11 cellular contexts compared by ENCODE assay signal in genomic region chr5:149641000-149641576, GRCh38. TPM values are rescaled to one million over a fixed set of nuclear protein-coding genes. Genes with fewer than 3 reads are reported as not detected.
DNase-seq lines count a peak whose midpoint lies in the region; ATAC-seq, FAIRE-seq and TF ChIP-seq lines count a peak whose summit lies in the region.
"Had no signal": no experiment of that assay in that cellular context is flagged by ENCODE, and none has a peak within 500 bp of the region (broad histone marks: within the 10 kb centered on the region; RNA-seq: fewer than 3 reads in every experiment).

No MANE protein-coding gene starts in this region.

- TF ChIP-seq CTCF in GM12878 (IDR thresholded peaks at IDR 0.05 in 2 of 3, conservative IDR thresholded peaks at IDR 0.05 in 1 of 3; ENCODE audit: control insufficient read depth in 2 of 3, extremely low read depth in 1 of 3, insufficient read depth in 1 of 3, low read depth in 3 of 3, low read length in 3 of 3) (no peak), hepatocyte (IDR thresholded peaks at IDR 0.05; ENCODE audit: poor library complexity) (no peak), sigmoid colon (IDR thresholded peaks at IDR 0.05) (peak in 3 of 4 experiments; percentile 7 to 26 (median 15))

- BruUV-seq in GM12878 (replicated peaks; lab: Mats Ljungman, UMichigan): no TSS peak

- H3K4me3 ChIP-seq in GM12878: no peak overlapping the region
- no peak overlapping the region for H3K4me3 ChIP-seq in hepatocyte
- H3K4me3 ChIP-seq in sigmoid colon: peak overlapping the region; percentile 7 to 39 (median 30)
- no peak overlapping the region for H3K4me3 ChIP-seq in effector memory CD4-positive, alpha-beta T cell (ENCODE audit: insufficient read depth, low read depth, low read length, poor library complexity, severe bottlenecking)

- H3K27me3 ChIP-seq in GM12878 (replicated peaks in 1 of 2; ENCODE audit: control insufficient read depth in 2 of 2, insufficient read depth in 2 of 2, low read length in 1 of 2) (no peaks in the 10 kb centered on the region), hepatocyte (no peaks in the 10 kb centered on the region), sigmoid colon (no peaks in the 10 kb centered on the region)
- no peaks in the 10 kb centered on the region for H3K27me3 ChIP-seq in effector memory CD4-positive, alpha-beta T cell (replicated peaks; ENCODE audit: control insufficient read depth, insufficient read depth, low read length, poor library complexity, severe bottlenecking)

- POLR2A ChIA-PET in GM12878 (lab: Charles Lee): no interaction called here

- TF ChIP-seq RAD21 in GM12878 (IDR thresholded peaks at IDR 0.05; ENCODE audit: insufficient read depth, low read depth, low read length): no peak

- no peaks in the 10 kb centered on the region for H3K9me2 ChIP-seq in hepatocyte (replicated peaks; ENCODE audit: insufficient read depth)

- H3K9me3 ChIP-seq in GM12878 (replicated peaks; ENCODE audit: control insufficient read depth, insufficient read depth, low read length): no peaks in the 10 kb centered on the region
- no peaks in the 10 kb centered on the region for H3K9me3 ChIP-seq in hepatocyte (ENCODE audit: low read depth)
- H3K9me3 ChIP-seq in sigmoid colon: no peaks in the 10 kb centered on the region
- H3K9me3 ChIP-seq in effector memory CD4-positive, alpha-beta T cell (ENCODE audit: control insufficient read depth, low read length): no peaks in the 10 kb centered on the region

- DNase-seq in HuH-7 (ENCODE audit: low spot score) (peak; percentile 39), GM12878 (ENCODE audit: low read depth, low spot score) (no peak), hepatocyte (ENCODE audit: low spot score) (peak; percentile 43), sigmoid colon (peak; percentile 90), GM03348 (ENCODE audit: low spot score) (no peak), T-helper 9 cell (no peak)
- DNase-seq in effector memory CD4-positive, alpha-beta T cell: no peak
- no peak for DNase-seq in stimulated activated CD4-positive, alpha-beta T cell treated with anti-CD3 and anti-CD28 coated beads, Interleukin-2, amount 100 ng/mL, for 48 hours
- DNase-seq: NCI-H345 had no signal

- no peak for TF ChIP-seq EP300 in GM12878 (IDR thresholded peaks at IDR 0.05; ENCODE audit: borderline replicate concordance in 1 of 2, control insufficient read depth in 1 of 2, low read depth in 2 of 2, low read length in 2 of 2)
- peak in 3 of 4 donors; percentile 7 to 66 (median 14) for TF ChIP-seq EP300 in sigmoid colon (IDR thresholded peaks at IDR 0.05)

- FAIRE-seq in GM12878 (lab: Jason Lieb, UNC): no peak

- in situ Hi-C loops in GM12878 (cut with MboI): no loop called here

- no peak overlapping the region for H3K9ac ChIP-seq in GM12878 (ENCODE audit: control insufficient read depth, insufficient read depth, low read length)

- H3K36me3 ChIP-seq in GM12878 (ENCODE audit: control insufficient read depth in 2 of 2, insufficient read depth in 2 of 2, low read length in 1 of 2) (no peaks in the 10 kb centered on the region), hepatocyte (replicated peaks; ENCODE audit: insufficient read depth, low read depth) (no peaks in the 10 kb centered on the region), sigmoid colon (no peaks in the 10 kb centered on the region)
- no peaks in the 10 kb centered on the region for H3K36me3 ChIP-seq in effector memory CD4-positive, alpha-beta T cell (ENCODE audit: control insufficient read depth, insufficient read depth, low read length)

- peak overlapping the region; percentile 25 for H2AFZ ChIP-seq in GM12878 (ENCODE audit: control insufficient read depth, low read depth, low read length)
- H2AFZ ChIP-seq in hepatocyte: no peak overlapping the region

- no peak for TF ChIP-seq POLR2A in GM12878 (IDR thresholded peaks at IDR 0.05; ENCODE audit: low read depth, low read length)
- no peak for TF ChIP-seq POLR2A in sigmoid colon (IDR thresholded peaks at IDR 0.05)

- 67% methylated on average over 18 of the region's 18 CpGs for WGBS in GM12878 (ENCODE audit: insufficient coverage, insufficient replicate concordance, low lambda C conversion rate, missing lambda C conversion rate)
- WGBS in hepatocyte (ENCODE audit: low lambda C conversion rate, missing lambda C conversion rate): 82% methylated on average over 18 of the region's 18 CpGs
- WGBS in sigmoid colon, 2 donors: 12 to 59% methylated on average over 18 of the region's 18 CpGs

- no peaks in the 10 kb centered on the region for H3K4me1 ChIP-seq in GM12878 (ENCODE audit: control insufficient read depth, insufficient read depth, low read length)
- H3K4me1 ChIP-seq in hepatocyte (ENCODE audit: insufficient read depth): no peaks in the 10 kb centered on the region
- H3K4me1 ChIP-seq in sigmoid colon: peaks cover 0 to 31% (median 22%) of the 10 kb centered on the region in 4 donors
- no peaks in the 10 kb centered on the region for H3K4me1 ChIP-seq in effector memory CD4-positive, alpha-beta T cell (ENCODE audit: control insufficient read depth, insufficient read depth, low read length, poor library complexity, severe bottlenecking)

- intact Hi-C loops in GM12878 (cut with micrococcal nuclease; ENCODE audit: unreplicated experiment) (no loop called here), sigmoid colon (cut with DNase I) (no loop called here)

- H4K20me1 ChIP-seq in GM12878 (ENCODE audit: control insufficient read depth, insufficient read depth): no peaks in the 10 kb centered on the region
- no peaks in the 10 kb centered on the region for H4K20me1 ChIP-seq in hepatocyte (ENCODE audit: insufficient read depth, poor library complexity, severe bottlenecking)

- SMC1A ChIA-PET in GM12878 (lab: Charles Lee; ENCODE audit: uncharacterized antibody, unreplicated experiment): interaction anchor here (0.9 to 9.4 kb wide), 11 partner anchors 15 to 350 kb away, joined by 3 to 79 read pairs (median 6); no protein-coding TSS in a partner anchor

- CTCF ChIA-PET in GM12878 (lab: Yijun Ruan, JAX): interaction anchor here (0.6 to 13.3 kb wide), 11 partner anchors 19 to 370 kb away, joined by 3 to 193 read pairs (median 14); no protein-coding TSS in a partner anchor

- H3K27ac ChIP-seq in GM12878 (ENCODE audit: control insufficient read depth, insufficient read depth): no peak overlapping the region
- H3K27ac ChIP-seq in hepatocyte: peak overlapping the region; percentile 50
- H3K27ac ChIP-seq in sigmoid colon: peak overlapping the region in 3 of 4 donors; percentile 78 to 89 (median 85)
- no peak overlapping the region for H3K27ac ChIP-seq in effector memory CD4-positive, alpha-beta T cell (ENCODE audit: insufficient read depth, low read length, poor library complexity, severe bottlenecking)

- RAD21 ChIA-PET in GM12878 (lab: Charles Lee; ENCODE audit: unreplicated experiment): interaction anchor here (1.1 to 11.9 kb wide), 9 partner anchors 11 to 349 kb away, joined by 3 to 148 read pairs (median 4); no protein-coding TSS in a partner anchor

- peak; percentile 47; the same call in 2 of the 3 replicates for ATAC-seq in GM12878
- ATAC-seq: activated T-helper 17 cell treated with anti-CD3 and anti-CD28 coated beads, Interleukin-2, amount 50 U/mL, for 72 hours had no signal

- no peak overlapping the region for H3K4me2 ChIP-seq in GM12878 (ENCODE audit: control insufficient read depth, insufficient read depth)
- H3K4me2 ChIP-seq in hepatocyte: no peak overlapping the region

- H3K79me2 ChIP-seq in GM12878 (ENCODE audit: control insufficient read depth, insufficient read depth, low read length) (no peaks in the 10 kb centered on the region), hepatocyte (no peaks in the 10 kb centered on the region)

TF ChIP-seq in GM12878, 131 proteins besides CTCF, POLR2A, EP300 and RAD21 (continues in another document):
- TF ChIP-seq FOXM1 (IDR thresholded peaks at IDR 0.05; ENCODE audit: low read depth, low read length): no peak
- TF ChIP-seq TBL1XR1 (IDR thresholded peaks at IDR 0.05; ENCODE audit: low read depth, low read length): no peak
- TF ChIP-seq, protein P1, sequence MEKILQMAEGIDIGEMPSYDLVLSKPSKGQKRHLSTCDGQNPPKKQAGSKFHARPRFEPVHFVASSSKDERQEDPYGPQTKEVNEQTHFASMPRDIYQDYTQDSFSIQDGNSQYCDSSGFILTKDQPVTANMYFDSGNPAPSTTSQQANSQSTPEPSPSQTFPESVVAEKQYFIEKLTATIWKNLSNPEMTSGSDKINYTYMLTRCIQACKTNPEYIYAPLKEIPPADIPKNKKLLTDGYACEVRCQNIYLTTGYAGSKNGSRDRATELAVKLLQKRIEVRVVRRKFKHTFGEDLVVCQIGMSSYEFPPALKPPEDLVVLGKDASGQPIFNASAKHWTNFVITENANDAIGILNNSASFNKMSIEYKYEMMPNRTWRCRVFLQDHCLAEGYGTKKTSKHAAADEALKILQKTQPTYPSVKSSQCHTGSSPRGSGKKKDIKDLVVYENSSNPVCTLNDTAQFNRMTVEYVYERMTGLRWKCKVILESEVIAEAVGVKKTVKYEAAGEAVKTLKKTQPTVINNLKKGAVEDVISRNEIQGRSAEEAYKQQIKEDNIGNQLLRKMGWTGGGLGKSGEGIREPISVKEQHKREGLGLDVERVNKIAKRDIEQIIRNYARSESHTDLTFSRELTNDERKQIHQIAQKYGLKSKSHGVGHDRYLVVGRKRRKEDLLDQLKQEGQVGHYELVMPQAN (conservative IDR thresholded peaks at IDR 0.05): no peak
- no peak for TF ChIP-seq BRCA1 (IDR thresholded peaks at IDR 0.05; ENCODE audit: low read depth, low read length)
- no peak for TF ChIP-seq MYB (IDR thresholded peaks at IDR 0.05; ENCODE audit: borderline replicate concordance, low read depth, low read length)

RNA-seq across cellular contexts. Expression of gene ARHGEF37, which starts 59.8 kb away (rescaled TPM):
- total RNA-seq in GM12878 (2013; cell fraction: nucleolus; rRNA removed): 0.17 and 0.32 TPM in 2 replicates
- total RNA-seq in GM12878 (2014; rRNA removed) (0.49 and 0.62 TPM in 2 replicates), GM12878 (2014; rRNA removed; fragmentation: Illumina TruSeq; extraction: Trizol) (0.85 and 0.97 TPM in 2 replicates), GM12878 (2021) (1.1 and 1.2 TPM in 2 replicates), hepatocyte (2.0 and 2.3 TPM in 2 replicates), sigmoid colon (10 to 100 TPM; 23.5 to 51.0 (median 39.8) TPM)
- polyA plus RNA-seq in GM12878 (2011; ENCODE audit: low read depth): 0.05 TPM
- polyA plus RNA-seq in GM12878 (2011; rRNA removed) (0.29 and 0.52 TPM in 2 replicates), GM12878 (2014; fragmentation: Illumina TruSeq; extraction: Trizol) (0.60 and 0.65 TPM in 2 replicates), GM12878 (2014; fragmentation: Nextera tagmentation; extraction: Ambion mirVana) (under 1 TPM; 0.16 to 0.23 TPM), GM12878 (2014; rRNA removed) (0.58 and 0.63 TPM in 2 replicates), GM12878 (2016; fragmentation: Nextera tagmentation; extraction: Ambion mirVana) (1 to 10 TPM in 1 of 2 experiments, under 1 TPM in 1; 0.78 to 1.1 TPM), hepatocyte (2.9 and 3.1 TPM in 2 replicates), sigmoid colon (1 to 10 TPM; 4.8 to 7.2 (median 7.0) TPM)
- polyA plus RNA-seq in GM12878 (2011; cell fraction: cytosol; rRNA removed): 0.10 and 0.17 TPM in 2 replicates
- polyA plus RNA-seq in GM12878 (2011; cell fraction: nucleus; rRNA removed): 0.36 and 0.44 TPM in 2 replicates
- 0.20 and 0.48 TPM in 2 replicates for polyA plus RNA-seq in GM12878 (2012)
- polyA minus RNA-seq in GM12878 (2011; rRNA and poly(A)+ RNA removed): 0.07 and 0.15 TPM in 2 replicates
- not detected in 2 replicates for polyA minus RNA-seq in GM12878 (2011; cell fraction: cytosol; rRNA and poly(A)+ RNA removed)
- 0.10 and 0.24 TPM in 2 replicates for polyA minus RNA-seq in GM12878 (2011; cell fraction: nucleus; rRNA and poly(A)+ RNA removed)
- total RNA-seq: mononuclear cell had no signal

Comparison
In these comparisons a context has a peak if more than half of its experiments do, and no peak if none do; other contexts are left out.
1. DNase-seq: peak in HuH-7 (single experiment), hepatocyte (single experiment) and sigmoid colon (single experiment); none in GM12878 (single experiment), GM03348 (single experiment), effector memory CD4-positive, alpha-beta T cell (0 of 3), T-helper 9 cell (single experiment) and stimulated activated CD4-positive, alpha-beta T cell treated with anti-CD3 and anti-CD28 coated beads, Interleukin-2, amount 100 ng/mL, for 48 hours (0 of 2).
2. H3K27ac ChIP-seq: peak in hepatocyte (single experiment) and sigmoid colon (3 of 4); none in GM12878 (single experiment) and effector memory CD4-positive, alpha-beta T cell (single experiment).
3. H3K4me3 ChIP-seq: peak in sigmoid colon (4 of 4); none in GM12878 (single experiment), hepatocyte (single experiment) and effector memory CD4-positive, alpha-beta T cell (single experiment).
4. CTCF ChIP-seq: peak in sigmoid colon (3 of 4); none in GM12878 (0 of 3) and hepatocyte (single experiment).